ENCODE assay signal across 2 cellular contexts in the genomic region with DNA sequence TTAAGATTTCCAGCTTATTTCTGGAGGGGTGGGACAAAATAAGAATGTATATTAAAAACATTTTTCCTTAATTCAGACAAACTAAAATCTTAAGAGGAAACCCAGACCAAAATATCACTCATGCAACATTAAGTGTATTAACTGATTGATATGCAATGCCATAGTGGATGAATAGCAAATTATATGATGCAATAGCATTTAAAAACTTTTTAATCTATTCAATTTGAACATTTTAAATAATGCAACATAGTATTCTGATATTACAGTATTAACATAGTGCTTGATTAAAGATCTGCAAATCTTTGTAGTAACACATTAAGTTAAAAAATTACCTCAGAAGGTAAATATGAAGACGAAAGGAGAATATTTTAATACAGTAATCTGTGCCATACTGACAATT.
TF ChIP-seq lines count a peak whose summit lies in the region.

No MANE protein-coding gene starts in this region.

TF ChIP-seq in IMR-90, 13 proteins besides CTCF, POLR2A, EP300 and RAD21:
- TF ChIP-seq CEBPB (IDR thresholded peaks at IDR 0.05; ENCODE audit: low read depth, low read length) (peak; percentile 37; the same call in 1 of the 2 replicates), FOS (IDR thresholded peaks at IDR 0.05; ENCODE audit: low read depth, low read length) (no peak)

TF ChIP-seq in K562, 482 proteins besides CTCF, POLR2A, EP300 and RAD21:
- TF ChIP-seq CEBPG (CRISPR knock-in tag; IDR thresholded peaks at IDR 0.05): no peak
- peak; percentile 47 to 79; a peak in 3 of 4 replicates for TF ChIP-seq CEBPG (tag; conservative IDR thresholded peaks at IDR 0.05 in 1 of 2, IDR thresholded peaks at IDR 0.05 in 1 of 2)
- no peak for TF ChIP-seq HNRNPL (IDR thresholded peaks at IDR 0.05; ENCODE audit: low read depth, low read length)
- TF ChIP-seq SMAD3 (CRISPR knock-in tag; conservative IDR thresholded peaks at IDR 0.05): no peak
- no peak for TF ChIP-seq U2AF1 (optimal IDR thresholded peaks at IDR 0.05; ENCODE audit: low read depth, low read length)
- TF ChIP-seq, protein P1, sequence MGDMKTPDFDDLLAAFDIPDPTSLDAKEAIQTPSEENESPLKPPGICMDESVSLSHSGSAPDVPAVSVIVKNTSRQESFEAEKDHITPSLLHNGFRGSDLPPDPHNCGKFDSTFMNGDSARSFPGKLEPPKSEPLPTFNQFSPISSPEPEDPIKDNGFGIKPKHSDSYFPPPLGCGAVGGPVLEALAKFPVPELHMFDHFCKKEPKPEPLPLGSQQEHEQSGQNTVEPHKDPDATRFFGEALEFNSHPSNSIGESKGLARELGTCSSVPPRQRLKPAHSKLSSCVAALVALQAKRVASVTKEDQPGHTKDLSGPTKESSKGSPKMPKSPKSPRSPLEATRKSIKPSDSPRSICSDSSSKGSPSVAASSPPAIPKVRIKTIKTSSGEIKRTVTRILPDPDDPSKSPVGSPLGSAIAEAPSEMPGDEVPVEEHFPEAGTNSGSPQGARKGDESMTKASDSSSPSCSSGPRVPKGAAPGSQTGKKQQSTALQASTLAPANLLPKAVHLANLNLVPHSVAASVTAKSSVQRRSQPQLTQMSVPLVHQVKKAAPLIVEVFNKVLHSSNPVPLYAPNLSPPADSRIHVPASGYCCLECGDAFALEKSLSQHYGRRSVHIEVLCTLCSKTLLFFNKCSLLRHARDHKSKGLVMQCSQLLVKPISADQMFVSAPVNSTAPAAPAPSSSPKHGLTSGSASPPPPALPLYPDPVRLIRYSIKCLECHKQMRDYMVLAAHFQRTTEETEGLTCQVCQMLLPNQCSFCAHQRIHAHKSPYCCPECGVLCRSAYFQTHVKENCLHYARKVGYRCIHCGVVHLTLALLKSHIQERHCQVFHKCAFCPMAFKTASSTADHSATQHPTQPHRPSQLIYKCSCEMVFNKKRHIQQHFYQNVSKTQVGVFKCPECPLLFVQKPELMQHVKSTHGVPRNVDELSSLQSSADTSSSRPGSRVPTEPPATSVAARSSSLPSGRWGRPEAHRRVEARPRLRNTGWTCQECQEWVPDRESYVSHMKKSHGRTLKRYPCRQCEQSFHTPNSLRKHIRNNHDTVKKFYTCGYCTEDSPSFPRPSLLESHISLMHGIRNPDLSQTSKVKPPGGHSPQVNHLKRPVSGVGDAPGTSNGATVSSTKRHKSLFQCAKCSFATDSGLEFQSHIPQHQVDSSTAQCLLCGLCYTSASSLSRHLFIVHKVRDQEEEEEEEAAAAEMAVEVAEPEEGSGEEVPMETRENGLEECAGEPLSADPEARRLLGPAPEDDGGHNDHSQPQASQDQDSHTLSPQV (IDR thresholded peaks at IDR 0.05): no peak
- 0 out of 2 replicates have a peak, but pooled peaks have one; percentile 53 for TF ChIP-seq CEBPB (tag; IDR thresholded peaks at IDR 0.05)
TF ChIP-seq in K562: peak in this region for 2.
